In genomic region chr22:44179989-44180705, GRCh38 we compare ENCODE assay signal across 15 cellular contexts. TPM values are rescaled to one million over a fixed set of nuclear protein-coding genes. Genes with fewer than 3 reads are reported as not detected.
DNase-seq lines count a peak whose midpoint lies in the region; ATAC-seq and TF ChIP-seq lines count a peak whose summit lies in the region.
"Had no signal": no experiment of that assay in that cellular context is flagged by ENCODE, and none has a peak within 500 bp of the region (broad histone marks: within the 10 kb centered on the region; RNA-seq: fewer than 3 reads in every experiment).

No MANE protein-coding gene starts in this region.

- H3K79me2 ChIP-seq in DND-41 (ENCODE audit: insufficient read depth, low read length), result peaks cover 23% of the 10 kb centered on the region
- H3K79me2 ChIP-seq in OCI-LY3 (ENCODE audit: low read length), result no peaks in the 10 kb centered on the region

- H3K9me3 ChIP-seq in DND-41 (ENCODE audit: insufficient read depth, low read length, severe bottlenecking) (no peaks in the 10 kb centered on the region), OCI-LY3 (ENCODE audit: insufficient read depth, low read length) (no peaks in the 10 kb centered on the region), ascending aorta (no peaks in the 10 kb centered on the region), tibial artery (no peaks in the 10 kb centered on the region)
- H3K9me3 ChIP-seq: gastrocnemius medialis, MG63 had no signal

- peak overlapping the region; percentile 91 to 95 for H3K27ac Mint-ChIP-seq in effector memory CD8-positive, alpha-beta T cell

- H3K36me3 ChIP-seq in DND-41 (ENCODE audit: insufficient read depth, low read length), result peaks cover 12% of the 10 kb centered on the region
- no peaks in the 10 kb centered on the region for H3K36me3 ChIP-seq in OCI-LY3 (replicated peaks; ENCODE audit: low read depth, low read length)
- H3K36me3 ChIP-seq in ascending aorta, result no peaks in the 10 kb centered on the region
- no peaks in the 10 kb centered on the region for H3K36me3 ChIP-seq in tibial artery
- H3K36me3 ChIP-seq: gastrocnemius medialis, MG63 had no signal

- DNase-seq in AML-193 (lab: John Stamatoyannopoulos, UW) (peak; percentile 38 to 59), DND-41 (no peak), erythroblast (lab: John Stamatoyannopoulos, UW) (no peak), ascending aorta (ENCODE audit: low spot score in 2 of 2) (no peak), tibial artery (no peak)
- DNase-seq in effector memory CD8-positive, alpha-beta T cell, result no peak
- DNase-seq: gastrocnemius medialis; HCEC 1CT; kidney glomerular epithelial cell; MG63; stimulated activated CD4-positive, alpha-beta T cell treated with anti-CD3 and anti-CD28 coated beads, Interleukin-4, amount 100 ng/mL, for 1 hour; stimulated activated naive CD4-positive, alpha-beta T cell treated with Interleukin-2 at 50 U/mL for 16 hours; T1000 had no signal

- H2AFZ ChIP-seq in DND-41 (ENCODE audit: low read depth, low read length), result 0 out of 2 replicates have a peak overlapping the region, but pooled peaks have one; percentile 12
- H2AFZ ChIP-seq in OCI-LY3 (ENCODE audit: low read depth, low read length), result no peak overlapping the region

- H3K4me3 ChIP-seq in DND-41 (ENCODE audit: low read depth in 1 of 2, low read length in 2 of 2) (peak overlapping the region in 1 of 2 experiments; percentile 97; a peak in 1 of 4 replicates), OCI-LY3 (ENCODE audit: low read length) (no peak overlapping the region), ascending aorta (no peak overlapping the region), tibial artery (no peak overlapping the region)
- H3K4me3 ChIP-seq: gastrocnemius medialis, MG63 had no signal

- H3K9me3 Mint-ChIP-seq in effector memory CD8-positive, alpha-beta T cell, result no peaks in the 10 kb centered on the region

- H3K4me1 ChIP-seq in DND-41 (ENCODE audit: insufficient read depth, low read length) (peaks cover 30% of the 10 kb centered on the region), OCI-LY3 (ENCODE audit: low read length) (peaks cover 36% of the 10 kb centered on the region), ascending aorta (no peaks in the 10 kb centered on the region), tibial artery (no peaks in the 10 kb centered on the region)
- H3K4me1 ChIP-seq: gastrocnemius medialis had no signal

- ATAC-seq in DND-41 (ENCODE audit: insufficient read depth, low read depth) (no peak), esophagus mucosa (no peak)
- no peak for ATAC-seq in effector memory CD8-positive, alpha-beta T cell (replicated peaks)
- ATAC-seq: gastrocnemius medialis had no signal

- H3K9ac ChIP-seq in DND-41 (ENCODE audit: low read depth, low read length) (no peak overlapping the region; the same call in 1 of the 2 replicates), OCI-LY3 (ENCODE audit: low read length) (no peak overlapping the region)

- H3K4me3 Mint-ChIP-seq in effector memory CD8-positive, alpha-beta T cell, result peak overlapping the region; percentile 76 to 83

- H4K20me1 ChIP-seq in DND-41 (ENCODE audit: insufficient read depth, low read length) (peaks cover 2% of the 10 kb centered on the region; the same call in 1 of the 2 replicates), OCI-LY3 (ENCODE audit: insufficient read depth, low read length) (no peaks in the 10 kb centered on the region)

- TF ChIP-seq CTCF in DND-41 (IDR thresholded peaks at IDR 0.05; ENCODE audit: borderline replicate concordance, extremely low read depth, low read length, poor library complexity, severe bottlenecking), result no peak
- TF ChIP-seq CTCF in OCI-LY3 (IDR thresholded peaks at IDR 0.05; ENCODE audit: low read depth, low read length), result no peak
- TF ChIP-seq CTCF in ascending aorta (IDR thresholded peaks at IDR 0.05), result no peak
- no peak for TF ChIP-seq CTCF in tibial artery (IDR thresholded peaks at IDR 0.05)

- no peak overlapping the region for H3K27ac ChIP-seq in DND-41 (ENCODE audit: low read length)
- no peak overlapping the region for H3K27ac ChIP-seq in OCI-LY3 (ENCODE audit: low read length)
- no peak overlapping the region for H3K27ac ChIP-seq in ascending aorta
- H3K27ac ChIP-seq in tibial artery, result no peak overlapping the region
- H3K27ac ChIP-seq: gastrocnemius medialis had no signal

- H3K4me2 ChIP-seq in DND-41 (ENCODE audit: insufficient read depth, low read length) (peak overlapping the region; percentile 99), OCI-LY3 (ENCODE audit: low read length) (peak overlapping the region; percentile 82; the same call in 1 of the 2 replicates)

- no peak for TF ChIP-seq POLR2A in erythroblast (IDR thresholded peaks at IDR 0.05; ENCODE audit: low read length)

- no peaks in the 10 kb centered on the region for H3K27me3 Mint-ChIP-seq in effector memory CD8-positive, alpha-beta T cell

- H3K27me3 ChIP-seq in DND-41 (ENCODE audit: insufficient read depth, low read length, poor library complexity) (peaks cover 8% of the 10 kb centered on the region), OCI-LY3 (ENCODE audit: low read depth, low read length) (peaks cover 17% of the 10 kb centered on the region), ascending aorta (no peaks in the 10 kb centered on the region), tibial artery (peaks cover 0 to 32% of the 10 kb centered on the region in 2 donors)
- H3K27me3 ChIP-seq: MG63 had no signal

- peaks cover 25 to 29% of the 10 kb centered on the region in 2 donors for H3K4me1 Mint-ChIP-seq in effector memory CD8-positive, alpha-beta T cell (ENCODE audit: low read depth in 2 of 2)

- peaks cover 11% of the 10 kb centered on the region for H3K36me3 Mint-ChIP-seq in effector memory CD8-positive, alpha-beta T cell (ENCODE audit: insufficient read depth)

- intact Hi-C loops in ascending aorta (cut with DNase I), result no loop called here
- intact Hi-C loops in tibial artery (cut with DNase I; ENCODE audit: low total_unique reads), result no loop called here

RNA-seq across cellular contexts. Expression of gene PARVG, which starts 0.6 kb away (rescaled TPM):
- total RNA-seq in esophagus mucosa (2.1 TPM), ascending aorta (19.9 TPM)

Comparison
In these comparisons a context has a peak if more than half of its experiments do, and no peak if none do; other contexts are left out.
1. DNase-seq: peak in AML-193 (2 of 2); none in DND-41 (single experiment), effector memory CD8-positive, alpha-beta T cell (0 of 3), erythroblast (0 of 2), ascending aorta (0 of 2) and tibial artery (0 of 2).